8 cellular contexts compared by ENCODE assay signal in the genomic region with DNA sequence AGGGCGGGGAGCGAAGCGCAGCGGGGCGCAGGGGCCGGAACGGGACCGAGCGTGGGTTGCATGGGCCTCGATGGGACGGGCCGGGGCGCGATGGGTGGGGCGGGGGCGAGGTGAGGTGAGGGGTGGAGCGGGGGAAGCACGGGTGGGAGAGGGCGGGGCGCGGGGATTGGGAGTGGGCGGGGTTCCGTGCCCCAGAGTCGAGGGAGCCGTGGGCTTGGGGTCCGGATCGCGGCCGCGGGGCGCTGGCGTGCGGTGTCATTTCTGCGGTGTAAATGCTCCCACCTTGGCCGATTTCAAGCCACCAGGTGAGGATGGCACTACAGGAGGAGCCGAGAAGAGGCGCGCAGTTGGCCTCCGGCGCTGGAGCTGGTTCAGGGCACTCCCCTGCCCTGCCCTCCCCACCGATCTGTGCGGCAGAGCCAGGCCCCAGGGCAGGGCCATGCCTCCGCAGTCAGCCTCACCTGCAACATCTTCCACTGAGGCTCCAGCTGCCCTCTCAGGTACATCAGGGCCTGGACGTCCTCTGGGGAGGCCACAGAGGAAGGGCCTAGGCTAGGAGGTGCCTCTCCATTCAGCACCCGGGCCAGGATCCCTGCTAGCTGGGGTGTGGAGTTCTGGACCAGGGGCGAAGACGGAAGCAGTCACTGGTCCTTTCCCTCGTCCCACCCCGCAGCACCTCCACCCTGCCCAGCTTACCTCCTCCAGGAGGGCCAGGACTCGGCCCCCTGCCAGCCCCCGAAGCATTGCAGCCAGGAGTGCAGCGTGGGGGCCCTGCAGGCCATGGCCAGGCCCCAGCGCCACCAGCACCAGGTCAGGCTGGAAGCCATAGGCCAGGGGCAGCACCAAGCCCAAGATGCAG. TPM values are rescaled to one million over a fixed set of nuclear protein-coding genes. Genes with fewer than 3 reads are reported as not detected.
DNase-seq lines count a peak whose midpoint lies in the region; ATAC-seq and TF ChIP-seq lines count a peak whose summit lies in the region.

No MANE protein-coding gene starts in this region.

- H3K27ac ChIP-seq in adipose tissue (ENCODE audit: low read depth, low read length) (peak overlapping the region; percentile 69), stomach smooth muscle (ENCODE audit: low read length) (peak overlapping the region; percentile 90)

- POLR2A ChIA-PET in AG04449 (lab: Yijun Ruan, JAX) = no interaction called here

- TF ChIP-seq CTCF in AG04449 (IDR thresholded peaks at IDR 0.05; ENCODE audit: insufficient read depth, low read length, missing control alignments) = no peak

- CTCF ChIA-PET in AG04449 (lab: Yijun Ruan, JAX) = interaction anchor here (0.9 to 6.2 kb wide), 5 partner anchors 8 to 252 kb away, joined by 3 to 66 read pairs (median 3); no protein-coding TSS in a partner anchor

- DNase-seq in AG04449 (ENCODE audit: low read depth, low spot score) (no peak), NCI-H128 (lab: John Stamatoyannopoulos, UW; ENCODE audit: unreplicated experiment) (no peak), cerebellum (ENCODE audit: low spot score) (no peak), islet precursor cell (no peak)

- peak overlapping the region; percentile 92 to 96 for H3K9ac ChIP-seq in stomach smooth muscle (ENCODE audit: low read length in 2 of 2)

- WGBS in adipose tissue, 3 donors = 15 to 20% (median 15%) methylated on average over 25 to 53 of the region's 53 CpGs

- ATAC-seq in HG03139 (IDR thresholded peaks at IDR 0.05; ENCODE audit: unreplicated experiment) = peak; percentile 6

- H3K9me3 ChIP-seq in iPS-18c (ENCODE audit: control insufficient read depth, insufficient read depth, low read length) (no peaks in the 10 kb centered on the region), stomach smooth muscle (ENCODE audit: control insufficient read depth in 2 of 2, low read length in 2 of 2) (no peaks in the 10 kb centered on the region)

- H3K27me3 ChIP-seq in stomach smooth muscle (ENCODE audit: control insufficient read depth in 1 of 2, insufficient read depth in 2 of 2, low read length in 2 of 2) = no peaks in the 10 kb centered on the region

- H3K4me3 ChIP-seq in AG04449 (ENCODE audit: low read depth, low read length) (peak overlapping the region; percentile 98), iPS-18c (ENCODE audit: insufficient read depth, low read depth, low read length) (peak overlapping the region; percentile 98), stomach smooth muscle (ENCODE audit: low read length in 2 of 2) (peak overlapping the region; percentile 87 to 97)

- H3K4me1 ChIP-seq in stomach smooth muscle (ENCODE audit: control insufficient read depth, insufficient read depth, low read length) = peaks cover 50% of the 10 kb centered on the region

- H3K36me3 ChIP-seq in stomach smooth muscle (ENCODE audit: control insufficient read depth in 2 of 2, insufficient read depth in 2 of 2, low read length in 2 of 2) = peaks cover 8 to 13% of the 10 kb centered on the region in 2 donors

RNA-seq across cellular contexts. Expression of a gene that starts 0.6 kb away (rescaled TPM):
- polyA plus RNA-seq in adipose tissue = 10 to 100 TPM; 30.9 to 33.9 (median 32.4) TPM
- 41.3 TPM for total RNA-seq in cerebellum

RNA-seq across cellular contexts. Expression of a gene that starts 5.6 kb away (rescaled TPM):
- 10 to 100 TPM; 23.7 to 30.9 (median 24.0) TPM for polyA plus RNA-seq in adipose tissue
- total RNA-seq in cerebellum = 12.9 TPM

RNA-seq across cellular contexts. Expression of a gene that starts 16.0 kb away (rescaled TPM):
- 10 to 100 TPM in 2 of 3 donors, 1 to 10 TPM in 1; 4.7 to 17.6 (median 15.7) TPM for polyA plus RNA-seq in adipose tissue
- total RNA-seq in cerebellum = 6.1 TPM

RNA-seq across cellular contexts. Expression of a gene that starts 24.7 kb away (rescaled TPM):
- 10 to 100 TPM in 2 of 3 donors, 1 to 10 TPM in 1; 7.9 to 47.1 (median 46.4) TPM for polyA plus RNA-seq in adipose tissue
- total RNA-seq in cerebellum = 8.4 TPM

RNA-seq across cellular contexts. Expression of a gene that starts 44.6 kb away (rescaled TPM):
- 10 to 100 TPM; 21.3 to 22.3 (median 21.4) TPM for polyA plus RNA-seq in adipose tissue
- 10.0 TPM for total RNA-seq in cerebellum
